Comparison of ENCODE assay signal across 26 cellular contexts in genomic region chr11:6841694-6842093, GRCh38. TPM values are rescaled to one million over a fixed set of nuclear protein-coding genes. Genes with fewer than 3 reads are reported as not detected.
"Had no signal": no experiment of that assay in that cellular context is flagged by ENCODE, and none has a peak within 500 bp of the region (broad histone marks: within the 10 kb centered on the region; RNA-seq: fewer than 3 reads in every experiment).

No MANE protein-coding gene starts in this region.

- H3K9ac ChIP-seq: parathyroid adenoma had no signal

- H3K27me3 ChIP-seq: suprapubic skin, thyroid gland had no signal

- H3K36me3 ChIP-seq: heart left ventricle, prostate gland, right lobe of liver, suprapubic skin, thyroid gland had no signal

- H3K79me2 ChIP-seq: parathyroid adenoma had no signal

- H3K4me3 ChIP-seq: heart left ventricle, prostate gland, right lobe of liver, suprapubic skin, thyroid gland had no signal

- DNase-seq: effector memory CD4-positive, alpha-beta T cell; heart left ventricle; hippocampal formation; kidney glomerular epithelial cell; mammary epithelial cell; naive thymus-derived CD4-positive, alpha-beta T cell; nephron progenitor cell; right lobe of liver; stimulated activated CD4-positive, alpha-beta T cell treated with anti-CD3 and anti-CD28 coated beads, Interleukin-4, amount 100 ng/mL, for 1 hour; stimulated activated CD8-positive, alpha-beta memory T cell treated with anti-CD3 and anti-CD28 coated beads, Interleukin-4, amount 100 ng/mL, for 48 hours; stimulated activated naive CD8-positive, alpha-beta T cell treated with anti-CD3 and anti-CD28 coated beads, Interleukin-15, Interleukin-2, amounts not matched to agents 100 U/mL and 50 U/mL, for 24 hours; thyroid gland had no signal

- H3K4me1 ChIP-seq: heart left ventricle, parathyroid adenoma, prostate gland, right lobe of liver, suprapubic skin, thyroid gland had no signal

- H2AFZ ChIP-seq: parathyroid adenoma had no signal

- H3K9me3 ChIP-seq: prostate gland, right lobe of liver, suprapubic skin, thyroid gland had no signal

- ATAC-seq: esophagus mucosa; heart left ventricle; left lobe of liver; naive thymus-derived CD4-positive, alpha-beta T cell; right lobe of liver; stimulated activated effector memory CD8-positive, alpha-beta T cell treated with anti-CD3 and anti-CD28 coated beads, Interleukin-12 subunit alpha, Interleukin-12 subunit beta, amount 100 ng/mL, for 72 hours; stimulated activated naive CD8-positive, alpha-beta T cell treated with anti-CD3 and anti-CD28 coated beads, Interleukin-15, Interleukin-2, amounts not matched to agents 100 U/mL and 50 U/mL, for 24 hours had no signal

- H3K27ac ChIP-seq: heart left ventricle, parathyroid adenoma, prostate gland, right lobe of liver, suprapubic skin, thyroid gland had no signal

RNA-seq across cellular contexts. Expression of gene OR10A5, which starts 3.8 kb away (rescaled TPM):
- total RNA-seq: esophagus mucosa; fibroblast of lung; frontal cortex; glomerular endothelial cell; heart left ventricle; left lobe of liver; lower leg skin; mammary epithelial cell; mesenteric fat pad; mononuclear cell; naive thymus-derived CD4-positive, alpha-beta T cell; omental fat pad; prostate gland; renal cortical epithelial cell; right lobe of liver; suprapubic skin; thyroid gland had no signal
- polyA plus RNA-seq: fibroblast of lung; heart left ventricle; mammary epithelial cell; naive thymus-derived CD4-positive, alpha-beta T cell had no signal

RNA-seq across cellular contexts. Expression of gene OR10A2, which starts 21.2 kb away (rescaled TPM):
- total RNA-seq: esophagus mucosa, fibroblast of lung, frontal cortex, glomerular endothelial cell, heart left ventricle, left lobe of liver, lower leg skin, mammary epithelial cell, mesenteric fat pad, mononuclear cell, omental fat pad, prostate gland, renal cortical epithelial cell, right lobe of liver, suprapubic skin, thyroid gland had no signal
- polyA plus RNA-seq: fibroblast of lung; heart left ventricle; mammary epithelial cell; naive thymus-derived CD4-positive, alpha-beta T cell had no signal

RNA-seq across cellular contexts. Expression of gene OR10A4, which starts 34.7 kb away (rescaled TPM):
- total RNA-seq: esophagus mucosa; fibroblast of lung; frontal cortex; glomerular endothelial cell; heart left ventricle; left lobe of liver; lower leg skin; mammary epithelial cell; mesenteric fat pad; mononuclear cell; naive thymus-derived CD4-positive, alpha-beta T cell; omental fat pad; prostate gland; renal cortical epithelial cell; right lobe of liver; suprapubic skin; thyroid gland had no signal
- polyA plus RNA-seq: fibroblast of lung; heart left ventricle; mammary epithelial cell; naive thymus-derived CD4-positive, alpha-beta T cell had no signal

RNA-seq across cellular contexts. Expression of gene OR6A2, which starts 42.2 kb away (rescaled TPM):
- total RNA-seq: left lobe of liver, lower leg skin, mononuclear cell had no signal
- polyA plus RNA-seq: fibroblast of lung; heart left ventricle; mammary epithelial cell; naive thymus-derived CD4-positive, alpha-beta T cell had no signal

RNA-seq across cellular contexts. Expression of gene OR2D2, which starts 50.6 kb away (rescaled TPM):
- total RNA-seq: heart left ventricle, left lobe of liver, lower leg skin, mesenteric fat pad, right lobe of liver had no signal
- polyA plus RNA-seq: fibroblast of lung; heart left ventricle; mammary epithelial cell; naive thymus-derived CD4-positive, alpha-beta T cell had no signal
